ENCODE assay signal across 8 cellular contexts in the genomic region with DNA sequence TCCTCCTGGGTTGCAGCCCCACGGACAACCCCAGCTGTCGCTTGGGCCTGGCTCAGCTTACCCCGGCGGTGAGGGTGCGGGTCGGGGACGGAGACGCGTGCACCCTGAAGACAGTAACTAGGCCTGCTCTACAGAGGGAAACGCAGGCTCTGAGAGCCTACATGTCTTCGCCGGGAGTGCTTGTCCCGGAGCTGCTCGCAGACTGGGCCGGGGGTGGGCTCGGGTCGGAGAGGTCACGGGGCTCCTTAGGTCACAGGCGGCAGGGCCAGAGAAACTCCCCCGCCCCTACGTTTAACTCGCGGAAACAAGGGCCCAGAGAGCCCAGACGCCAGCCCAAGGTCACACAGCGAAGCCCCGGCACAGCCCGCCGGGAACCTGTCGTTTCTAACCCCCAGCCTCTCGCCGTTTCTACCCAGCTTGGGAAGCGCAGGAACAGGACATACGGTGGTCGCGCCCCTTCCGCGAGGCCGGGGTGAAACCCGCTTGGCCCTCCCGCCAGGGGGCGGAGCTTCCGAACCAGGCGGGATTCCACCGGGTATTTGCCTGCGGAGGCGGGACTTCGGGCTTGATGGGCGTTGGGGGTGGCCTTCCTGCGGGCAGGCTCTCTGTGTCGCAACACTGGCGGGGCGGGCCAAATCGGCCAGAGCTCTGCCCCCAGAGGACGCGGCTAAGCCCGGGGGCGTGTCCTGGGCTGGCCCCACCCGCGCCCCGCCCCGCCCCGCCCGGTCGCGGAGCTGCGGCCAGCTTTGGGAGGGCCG. TPM values are rescaled to one million over a fixed set of nuclear protein-coding genes. Genes with fewer than 3 reads are reported as not detected.
DNase-seq lines count a peak whose midpoint lies in the region; ATAC-seq, FAIRE-seq and TF ChIP-seq lines count a peak whose summit lies in the region.

A gene with protein sequence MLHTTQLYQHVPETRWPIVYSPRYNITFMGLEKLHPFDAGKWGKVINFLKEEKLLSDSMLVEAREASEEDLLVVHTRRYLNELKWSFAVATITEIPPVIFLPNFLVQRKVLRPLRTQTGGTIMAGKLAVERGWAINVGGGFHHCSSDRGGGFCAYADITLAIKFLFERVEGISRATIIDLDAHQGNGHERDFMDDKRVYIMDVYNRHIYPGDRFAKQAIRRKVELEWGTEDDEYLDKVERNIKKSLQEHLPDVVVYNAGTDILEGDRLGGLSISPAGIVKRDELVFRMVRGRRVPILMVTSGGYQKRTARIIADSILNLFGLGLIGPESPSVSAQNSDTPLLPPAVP (plus strand): TSS at position 725 of the 758 bp plus-strand sequence. CDS start 42 bp downstream, outside the sequence.

- CTCF ChIA-PET in Caco-2 (lab: Charles Lee), result interaction anchor here (0.6 to 2.4 kb wide), 16 partner anchors 15 to 1478 kb away, joined by 3 to 17 read pairs (median 6); no protein-coding TSS in a partner anchor

- H3K27ac Mint-ChIP-seq in Caco-2 (ENCODE audit: unreplicated experiment), result no peak within 1 kb of the TSS
- H3K27ac Mint-ChIP-seq in endodermal cell, result peak within 1 kb of the TSS; percentile 95
- H3K27ac Mint-ChIP-seq in mesothelial cell of epicardium, result peak within 1 kb of the TSS; percentile 90

- H3K36me3 Mint-ChIP-seq in Caco-2 (ENCODE audit: insufficient read depth, unreplicated experiment) (peaks cover 7% of the 10 kb centered on the region), endodermal cell (ENCODE audit: low read depth) (peaks cover 2% of the 10 kb centered on the region), mesothelial cell of epicardium (peaks cover 4% of the 10 kb centered on the region)

- TF ChIP-seq CTCF in Caco-2 (IDR thresholded peaks at IDR 0.05; ENCODE audit: insufficient read depth in 1 of 2, low read depth in 1 of 2, low read length in 1 of 2, severe bottlenecking in 1 of 2, unreplicated experiment in 1 of 2), result no peak
- peak; percentile 33 for TF ChIP-seq CTCF in endodermal cell (conservative IDR thresholded peaks at IDR 0.05)
- no peak for TF ChIP-seq CTCF in mesothelial cell of epicardium (IDR thresholded peaks at IDR 0.05; ENCODE audit: unreplicated experiment)

- POLR2A ChIA-PET in Caco-2 (lab: Charles Lee), result interaction anchor here (0.5 to 1.1 kb wide), 9 partner anchors 9 to 167 kb away, joined by 3 to 9 read pairs (median 3); no protein-coding TSS in a partner anchor

- H3K27me3 ChIP-seq in Caco-2 (replicated peaks; ENCODE audit: control insufficient read depth, insufficient read depth, low read length), result no peaks in the 10 kb centered on the region
- H3K27me3 ChIP-seq in endodermal cell (ENCODE audit: control insufficient read depth, insufficient read depth, low read length, poor library complexity, severe bottlenecking), result peaks cover 9% of the 10 kb centered on the region

- H3K27me3 Mint-ChIP-seq in Caco-2 (ENCODE audit: insufficient read depth, unreplicated experiment) (no peaks in the 10 kb centered on the region), endodermal cell (ENCODE audit: insufficient read depth) (peaks cover 11% of the 10 kb centered on the region), mesothelial cell of epicardium (ENCODE audit: low read depth) (no peaks in the 10 kb centered on the region)

- ATAC-seq in GM21367 (IDR thresholded peaks at IDR 0.05; ENCODE audit: unreplicated experiment), result peak; percentile 94

- peak; percentile 79 for FAIRE-seq in HTR-8/SVneo (lab: Jason Lieb, UNC)

- H3K9me3 Mint-ChIP-seq in Caco-2 (ENCODE audit: unreplicated experiment) (no peaks in the 10 kb centered on the region), endodermal cell (no peaks in the 10 kb centered on the region), mesothelial cell of epicardium (no peaks in the 10 kb centered on the region)

- peak within 1 kb of the TSS; percentile 98 for H3K27ac ChIP-seq in endodermal cell (ENCODE audit: low read depth, low read length)

- H3K4me3 Mint-ChIP-seq in Caco-2 (ENCODE audit: unreplicated experiment), result peak within 1 kb of the TSS; percentile 75
- H3K4me3 Mint-ChIP-seq in endodermal cell, result peak within 1 kb of the TSS; percentile 79
- H3K4me3 Mint-ChIP-seq in mesothelial cell of epicardium, result peak within 1 kb of the TSS; percentile 86

- BruUV-seq in Caco-2 (replicated peaks; lab: Mats Ljungman, UMichigan), result TSS peak; percentile 81

- peak within 1 kb of the TSS; percentile 71 for H3K4me3 ChIP-seq in Caco-2 (ENCODE audit: low read depth, low read length)
- H3K4me3 ChIP-seq in endodermal cell (ENCODE audit: low read length), result peak within 1 kb of the TSS; percentile 86

- WGBS in endodermal cell (ENCODE audit: insufficient coverage in 1 of 2, insufficient read length in 1 of 2), 2 experiments, result 0 to 1% methylated on average over 29 to 67 of the region's 67 CpGs

- peak within 1 kb of the TSS; percentile 78 for H3K9ac ChIP-seq in endodermal cell (ENCODE audit: extremely low read depth, low read length, poor library complexity, severe bottlenecking)

- no peaks in the 10 kb centered on the region for H3K9me3 ChIP-seq in Caco-2
- no peaks in the 10 kb centered on the region for H3K9me3 ChIP-seq in endodermal cell (ENCODE audit: control insufficient read depth, low read length)

- intact Hi-C loops in Caco-2 (cut with micrococcal nuclease; ENCODE audit: unreplicated experiment), result loop anchor here (1.0 kb wide), 1 partner anchor 27 kb away; no protein-coding TSS in a partner anchor

- DNase-seq in Caco-2 (peak; percentile 98 to 99), HTR-8/SVneo (ENCODE audit: insufficient read length, low spot score) (peak; percentile 97), NOMO-1 treated with DMSO at 0.1 percent for 48 hours (lab: John Stamatoyannopoulos, UW; ENCODE audit: unreplicated experiment) (peak; percentile 95), endodermal cell (peak; percentile 99), mesothelial cell of epicardium (ENCODE audit: low spot score in 2 of 2, unreplicated experiment in 2 of 2) (peak; percentile 95 to 97)
- peak; percentile 96 for DNase-seq in activated CD8-positive, alpha-beta memory T cell treated with anti-CD3 and anti-CD28 coated beads, Interleukin-2, amount 50 U/mL, for 24 hours (ENCODE audit: extremely low read depth)
- DNase-seq in stimulated activated CD8-positive, alpha-beta memory T cell treated with anti-CD3 and anti-CD28 coated beads, Interleukin-15, amount 100 ng/mL, for 4 hours (ENCODE audit: low read depth in 2 of 2), result peak; percentile 94 to 95

- H3K4me1 Mint-ChIP-seq in Caco-2 (ENCODE audit: low read depth, unreplicated experiment) (no peaks in the 10 kb centered on the region), endodermal cell (peaks cover 25% of the 10 kb centered on the region), mesothelial cell of epicardium (peaks cover 52% of the 10 kb centered on the region)

- no peaks in the 10 kb centered on the region for H3K36me3 ChIP-seq in Caco-2 (ENCODE audit: control insufficient read depth, insufficient read depth, low read length)
- no peaks in the 10 kb centered on the region for H3K36me3 ChIP-seq in endodermal cell (ENCODE audit: control insufficient read depth, insufficient read depth, low read length)

- peaks cover 9% of the 10 kb centered on the region for H3K4me1 ChIP-seq in Caco-2
- H3K4me1 ChIP-seq in endodermal cell (ENCODE audit: control insufficient read depth, insufficient read depth, low read length), result peaks cover 2% of the 10 kb centered on the region

RNA-seq across cellular contexts. Expression of the gene that starts here (rescaled TPM):
- total RNA-seq in Caco-2 (2022), result 10.5 and 10.9 TPM in 2 replicates
- 10 to 100 TPM; 17.0 to 17.1 TPM for total RNA-seq in endodermal cell
- polyA plus RNA-seq in endodermal cell (2013, experiment 1 of 2), result 14.4 TPM
- polyA plus RNA-seq in endodermal cell (2013, experiment 2 of 2), result 16.7 TPM
- 15.4 to 19.1 TPM (median 16.4 TPM) in 3 replicates for total RNA-seq in mesothelial cell of epicardium

Comparison
In these comparisons a context has a peak if more than half of its experiments do, and no peak if none do; other contexts are left out.
1. Peak in every context shown above with its lines: DNase-seq, ATAC-seq, H3K4me3 ChIP-seq and H3K27ac ChIP-seq.